31 cellular contexts compared by ENCODE assay signal in genomic region chr19:16577531-16578052, GRCh38.
"Had no signal": no experiment of that assay in that cellular context is flagged by ENCODE, and none has a peak within 500 bp of the region (broad histone marks: within the 10 kb centered on the region; RNA-seq: fewer than 3 reads in every experiment).

No MANE protein-coding gene starts in this region.

- H3K9me3 ChIP-seq: breast epithelium, colonic mucosa, esophagus squamous epithelium, thoracic aorta, uterus had no signal

- H3K27ac Mint-ChIP-seq: T-helper 1 cell treated with Interleukin-12 subunit alpha and Interleukin-12 subunit beta and Interleukin-4 antibody, amounts not matched to agents 30 μg/mL and 1 μg/mL, for 36 hours; type B pancreatic cell had no signal

- H3K27ac ChIP-seq: colonic mucosa, epithelial cell of prostate, esophagus squamous epithelium, parathyroid adenoma, thoracic aorta, uterus, VCaP had no signal

- H3K4me3 Mint-ChIP-seq: activated naive CD8-positive, alpha-beta T cell treated with anti-CD3 and anti-CD28 coated beads, Interleukin-2, amount 50 U/mL, for 24 hours; memory B cell; T-helper 1 cell treated with Interleukin-12 subunit alpha and Interleukin-12 subunit beta and Interleukin-4 antibody, amounts not matched to agents 30 μg/mL and 1 μg/mL, for 36 hours; type B pancreatic cell had no signal

- H3K27me3 ChIP-seq: breast epithelium, colonic mucosa, esophagus squamous epithelium, uterus had no signal

- H3K36me3 ChIP-seq: breast epithelium, uterus had no signal

- H3K27me3 Mint-ChIP-seq: activated naive CD8-positive, alpha-beta T cell treated with anti-CD3 and anti-CD28 coated beads, Interleukin-2, amount 50 U/mL, for 24 hours; memory B cell; naive thymus-derived CD4-positive, alpha-beta T cell; type B pancreatic cell had no signal

- H3K9me3 Mint-ChIP-seq: activated naive CD8-positive, alpha-beta T cell treated with anti-CD3 and anti-CD28 coated beads, Interleukin-2, amount 50 U/mL, for 24 hours; memory B cell; naive thymus-derived CD4-positive, alpha-beta T cell; T-helper 1 cell treated with Interleukin-12 subunit alpha and Interleukin-12 subunit beta and Interleukin-4 antibody, amounts not matched to agents 30 μg/mL and 1 μg/mL, for 36 hours; type B pancreatic cell had no signal

- H3K4me3 ChIP-seq: breast epithelium, colonic mucosa, esophagus squamous epithelium, thoracic aorta, uterus had no signal

- ATAC-seq: activated CD4-positive, CD25-positive, alpha-beta regulatory T cell treated with anti-CD3 and anti-CD28 coated beads, Interleukin-2, amount 50 U/mL, for 24 hours; activated naive CD8-positive, alpha-beta T cell treated with anti-CD3 and anti-CD28 coated beads, Interleukin-2, amount 50 U/mL, for 24 hours; naive thymus-derived CD4-positive, alpha-beta T cell; right cardiac atrium; stimulated activated naive CD8-positive, alpha-beta T cell treated with anti-CD3 and anti-CD28 coated beads, Interleukin-15, Interleukin-2, amounts not matched to agents 100 U/mL and 50 U/mL, for 24 hours had no signal

- DNase-seq: activated CD4-positive, alpha-beta T cell treated with anti-CD3 and anti-CD28 coated beads for 48 hours; activated CD4-positive, alpha-beta T cell treated with anti-CD3 and anti-CD28 coated beads, Interleukin-2, amount 50 U/mL, for 48 hours; activated CD8-positive, alpha-beta memory T cell treated with anti-CD3 and anti-CD28 coated beads for 24 hours; activated gamma-delta T cell; activated naive CD4-positive, alpha-beta T cell treated with anti-CD3 and anti-CD28 coated beads, Interleukin-2, amount 50 U/mL, for 16 hours; activated naive CD8-positive, alpha-beta T cell treated with anti-CD3 and anti-CD28 coated beads, Interleukin-2, amount 50 U/mL, for 24 hours; activated T-cell treated with anti-CD3 and anti-CD28 coated beads, Interleukin-2, amount 50 U/mL, for 1 hour; cerebellar nuclear complex; colonic mucosa; effector CD8-positive, alpha-beta T cell; esophagus squamous epithelium; foreskin melanocyte; islet precursor cell; midbrain; naive thymus-derived CD4-positive, alpha-beta T cell; nucleus accumbens; stimulated activated CD4-positive, alpha-beta T cell treated with anti-CD3 and anti-CD28 coated beads, Interleukin-2, amount 100 ng/mL, for 48 hours; stimulated activated naive CD8-positive, alpha-beta T cell treated with anti-CD3 and anti-CD28 coated beads, Interleukin-15, Interleukin-2, amounts not matched to agents 100 U/mL and 50 U/mL, for 24 hours; SW 1271; T-helper 9 cell; uterus had no signal

- H2AFZ ChIP-seq: parathyroid adenoma had no signal

- H3K9ac ChIP-seq: parathyroid adenoma had no signal
